19 cellular contexts compared by ENCODE assay signal in the genomic region with DNA sequence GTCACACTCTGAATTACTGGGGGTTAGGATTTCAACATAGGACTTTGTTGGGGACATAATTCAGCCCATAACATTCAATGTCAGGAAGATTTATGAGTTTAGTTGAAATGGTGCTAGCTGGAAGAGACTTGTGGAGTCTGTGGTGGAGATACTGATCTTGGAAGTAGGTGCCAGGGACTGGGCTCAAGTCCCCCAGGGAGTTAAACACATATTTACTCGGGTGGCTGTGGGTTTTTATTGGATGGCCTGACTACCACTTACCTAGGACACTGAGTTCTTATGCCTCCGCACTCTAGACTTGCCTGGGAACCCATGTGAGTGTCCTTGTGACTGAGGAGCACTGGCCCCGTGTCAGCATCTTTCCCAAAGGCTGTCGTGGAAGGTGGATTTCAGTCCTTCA.
A peak's percentile ranks its signal among the peaks of the same experiment; 100 is the strongest.
DNase-seq lines count a peak whose midpoint lies in the region; ATAC-seq and TF ChIP-seq lines count a peak whose summit lies in the region.
"Had no signal": no experiment of that assay in that cellular context is flagged by ENCODE, and none has a peak within 500 bp of the region (broad histone marks: within the 10 kb centered on the region; RNA-seq: fewer than 3 reads in every experiment).

No MANE protein-coding gene starts in this region.

- intact Hi-C loops in gastrocnemius medialis (cut with DNase I; ENCODE audit: low total_unique reads) (loop anchor here (5.0 kb wide), 2 partner anchors 143 to 188 kb away; no protein-coding TSS in a partner anchor), dorsolateral prefrontal cortex (cut with DNase I) (no loop called here)

- DNase-seq in HEK293T (ENCODE audit: extremely low spot score) (peak; percentile 6), coronary artery (ENCODE audit: low spot score) (peak; percentile 75), gastrocnemius medialis (peak; percentile 66 to 68), RPMI8226 (no peak), dorsolateral prefrontal cortex (no peak), RKO (ENCODE audit: low spot score) (no peak)
- DNase-seq: cerebellar nuclear complex, GF-D8, hypothalamus, kidney glomerular epithelial cell, midbrain, NCI-H1092 treated with DMSO at 0.1 percent for 48 hours, NCI-H2171, substantia nigra had no signal

- ATAC-seq in gastrocnemius medialis: peak; percentile 37 to 64
- ATAC-seq in HG03175 (IDR thresholded peaks at IDR 0.05; ENCODE audit: unreplicated experiment): no peak
- ATAC-seq: K562 had no signal

- H3K27me3 ChIP-seq in ACC112 (ENCODE audit: insufficient read depth, low read length) (no peaks in the 10 kb centered on the region), gastrocnemius medialis (no peaks in the 10 kb centered on the region), dorsolateral prefrontal cortex (no peaks in the 10 kb centered on the region)
- H3K27me3 ChIP-seq: BLaER1, neural progenitor cell had no signal

- H3K4me1 ChIP-seq in ACC112 (ENCODE audit: control insufficient read depth, insufficient read depth, low read length, unreplicated experiment): peaks cover 33% of the 10 kb centered on the region
- peaks cover 21 to 33% of the 10 kb centered on the region in 2 donors for H3K4me1 ChIP-seq in gastrocnemius medialis
- H3K4me1 ChIP-seq: neural progenitor cell had no signal

- H3K36me3 ChIP-seq in ACC112 (ENCODE audit: insufficient read depth, low read length) (no peaks in the 10 kb centered on the region), gastrocnemius medialis (no peaks in the 10 kb centered on the region)
- H3K36me3 ChIP-seq: BLaER1, neural progenitor cell had no signal

- H3K27ac ChIP-seq in ACC112 (ENCODE audit: low read depth, low read length): no peak overlapping the region
- peak overlapping the region; percentile 66 to 73 for H3K27ac ChIP-seq in coronary artery
- H3K27ac ChIP-seq in gastrocnemius medialis: peak overlapping the region; percentile 53 to 73 (median 61)
- H3K27ac ChIP-seq in dorsolateral prefrontal cortex: no peak overlapping the region
- H3K27ac ChIP-seq: BLaER1, neural progenitor cell had no signal

- TF ChIP-seq POLR2A in gastrocnemius medialis (IDR thresholded peaks at IDR 0.05): peak in 1 of 2 donors; percentile 19

- CTCF ChIA-PET in HEK293T (lab: Yijun Ruan, JAX): interaction anchor here (1.0 to 1.6 kb wide), 2 partner anchors 14 to 286 kb away, joined by 4 read pairs; no protein-coding TSS in a partner anchor

- H3K4me3 ChIP-seq in ACC112 (ENCODE audit: low read depth, low read length) (no peak overlapping the region), coronary artery (no peak overlapping the region), gastrocnemius medialis (no peak overlapping the region), dorsolateral prefrontal cortex (no peak overlapping the region)
- H3K4me3 ChIP-seq: BLaER1, K562, neural progenitor cell had no signal

- no peaks in the 10 kb centered on the region for H3K79me2 ChIP-seq in ACC112 (ENCODE audit: control insufficient read depth, insufficient read depth, low read length, unreplicated experiment)

- POLR2A ChIA-PET in HEK293T (lab: Yijun Ruan, JAX): no interaction called here

- H3K9me3 ChIP-seq in gastrocnemius medialis: no peaks in the 10 kb centered on the region
- H3K9me3 ChIP-seq: BLaER1 had no signal

- TF ChIP-seq CTCF in coronary artery (IDR thresholded peaks at IDR 0.05) (no peak), gastrocnemius medialis (IDR thresholded peaks at IDR 0.05 in 4 of 5, conservative IDR thresholded peaks at IDR 0.05 in 1 of 5) (no peak), dorsolateral prefrontal cortex (IDR thresholded peaks at IDR 0.05 in 54 of 56, conservative IDR thresholded peaks at IDR 0.05 in 2 of 56; ENCODE audit: low read depth in 1 of 56, partially characterized antibody in 56 of 56) (no peak)

- peak overlapping the region; percentile 31 for H2AFZ ChIP-seq in ACC112 (ENCODE audit: low read length, unreplicated experiment)
- H2AFZ ChIP-seq: neural progenitor cell had no signal

- in situ Hi-C loops in gastrocnemius medialis (cut with MboI; ENCODE audit: low sequenced_read_pairs in 4 of 4): loop anchor here in 3 of 4 donors (5.0 to 25.0 kb wide), 2 partner anchors 273 to 518 kb away; no protein-coding TSS in a partner anchor

TF ChIP-seq in HEK293T, 16 proteins besides CTCF, POLR2A, EP300 and RAD21:
- TF ChIP-seq, protein P1, sequence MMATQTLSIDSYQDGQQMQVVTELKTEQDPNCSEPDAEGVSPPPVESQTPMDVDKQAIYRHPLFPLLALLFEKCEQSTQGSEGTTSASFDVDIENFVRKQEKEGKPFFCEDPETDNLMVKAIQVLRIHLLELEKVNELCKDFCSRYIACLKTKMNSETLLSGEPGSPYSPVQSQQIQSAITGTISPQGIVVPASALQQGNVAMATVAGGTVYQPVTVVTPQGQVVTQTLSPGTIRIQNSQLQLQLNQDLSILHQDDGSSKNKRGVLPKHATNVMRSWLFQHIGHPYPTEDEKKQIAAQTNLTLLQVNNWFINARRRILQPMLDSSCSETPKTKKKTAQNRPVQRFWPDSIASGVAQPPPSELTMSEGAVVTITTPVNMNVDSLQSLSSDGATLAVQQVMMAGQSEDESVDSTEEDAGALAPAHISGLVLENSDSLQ (IDR thresholded peaks at IDR 0.05): peak; percentile 91
- TF ChIP-seq L3MBTL2 (conservative IDR thresholded peaks at IDR 0.05) (no peak), FOXK2 (IDR thresholded peaks at IDR 0.05) (no peak), BHLHE40 (IDR thresholded peaks at IDR 0.05; ENCODE audit: borderline replicate concordance) (no peak), ARNT (IDR thresholded peaks at IDR 0.05) (no peak)

Comparison
In these comparisons a context has a peak if more than half of its experiments do, and no peak if none do; other contexts are left out.
1. H3K27ac ChIP-seq: peak in coronary artery (2 of 2) and gastrocnemius medialis (4 of 4); none in ACC112 (single experiment) and dorsolateral prefrontal cortex (0 of 59).
2. DNase-seq: peak in HEK293T (single experiment), coronary artery (single experiment) and gastrocnemius medialis (2 of 2); none in RPMI8226 (single experiment), dorsolateral prefrontal cortex (0 of 10) and RKO (single experiment).